ENCODE assay signal across 8 cellular contexts in genomic region chr5:95859327-95860060, GRCh38. TPM values are rescaled to one million over a fixed set of nuclear protein-coding genes. Genes with fewer than 3 reads are reported as not detected.
DNase-seq lines count a peak whose midpoint lies in the region; ATAC-seq and TF ChIP-seq lines count a peak whose summit lies in the region.

No MANE protein-coding gene starts in this region.

- H3K9me3 ChIP-seq in sigmoid colon, result no peaks in the 10 kb centered on the region

- H3K4me1 ChIP-seq in sigmoid colon, result peaks cover 0 to 31% (median 23%) of the 10 kb centered on the region in 4 donors

- H3K4me3 ChIP-seq in fibroblast of mammary gland (ENCODE audit: control insufficient read depth, low read depth, low read length), result peak overlapping the region; percentile 17
- peak overlapping the region in 1 of 4 donors; percentile 33 for H3K4me3 ChIP-seq in sigmoid colon

- 0 out of 3 replicates have a peak, but pooled peaks have one; percentile 0 for ATAC-seq in SK-N-SH treated with all-trans-retinoic acid at 6 μM for 48 hours
- ATAC-seq in HG02759 (IDR thresholded peaks at IDR 0.05; ENCODE audit: unreplicated experiment), result no peak
- ATAC-seq in HG02642 (IDR thresholded peaks at IDR 0.05; ENCODE audit: poor library complexity, unreplicated experiment), result no peak
- ATAC-seq in GM18498 (IDR thresholded peaks at IDR 0.05; ENCODE audit: unreplicated experiment), result no peak

- TF ChIP-seq CTCF in fibroblast of mammary gland (conservative IDR thresholded peaks at IDR 0.05; ENCODE audit: control insufficient read depth, insufficient read depth, low read depth, low read length) (no peak), sigmoid colon (IDR thresholded peaks at IDR 0.05) (no peak)

- H3K27me3 ChIP-seq in sigmoid colon, result no peaks in the 10 kb centered on the region

- DNase-seq in H4 (ENCODE audit: low spot score), result peak; percentile 69
- DNase-seq in fibroblast of mammary gland (ENCODE audit: low read depth), result peak; percentile 30
- no peak for DNase-seq in sigmoid colon
- no peak for DNase-seq in NCI-H1694 (lab: John Stamatoyannopoulos, UW)

- no peak for TF ChIP-seq POLR2A in sigmoid colon (IDR thresholded peaks at IDR 0.05)

- intact Hi-C loops in sigmoid colon (cut with DNase I), result loop anchor here (2.0 to 5.0 kb wide), 2 partner anchors 101 to 743 kb away; partner anchors contain the start of gene ELL2

- 58 to 83% methylated on average over 9 of the region's 9 CpGs for WGBS in sigmoid colon, 2 donors

- TF ChIP-seq EP300 in sigmoid colon (IDR thresholded peaks at IDR 0.05), result no peak

- H3K36me3 ChIP-seq in sigmoid colon, result no peaks in the 10 kb centered on the region

- peak overlapping the region; percentile 72 to 83 (median 80) for H3K27ac ChIP-seq in sigmoid colon

TF ChIP-seq in SK-N-SH treated with all-trans-retinoic acid at 6 μM for 48 hours, 23 proteins besides CTCF, POLR2A, EP300 and RAD21:
- no peak for TF ChIP-seq ISL1 (CRISPR knock-in tag; IDR thresholded peaks at IDR 0.05)
- TF ChIP-seq POU6F1 (CRISPR knock-in tag; IDR thresholded peaks at IDR 0.05; ENCODE audit: borderline replicate concordance, low read depth), result no peak
- TF ChIP-seq ZFP3 (CRISPR knock-in tag; IDR thresholded peaks at IDR 0.05), result no peak
- TF ChIP-seq ZNF565 (CRISPR knock-in tag; conservative IDR thresholded peaks at IDR 0.05; ENCODE audit: low read depth), result no peak
- no peak for TF ChIP-seq CREB5 (CRISPR knock-in tag; IDR thresholded peaks at IDR 0.05; ENCODE audit: low read depth)
- no peak for TF ChIP-seq PPARA (CRISPR knock-in tag; IDR thresholded peaks at IDR 0.05; ENCODE audit: borderline replicate concordance)
- TF ChIP-seq GLIS3 (CRISPR knock-in tag; IDR thresholded peaks at IDR 0.05), result no peak
- TF ChIP-seq ZFP30 (CRISPR knock-in tag; IDR thresholded peaks at IDR 0.05), result no peak
- no peak for TF ChIP-seq TOX (CRISPR knock-in tag; IDR thresholded peaks at IDR 0.05; ENCODE audit: borderline replicate concordance)
- TF ChIP-seq CSDC2 (CRISPR knock-in tag; IDR thresholded peaks at IDR 0.05), result no peak
- no peak for TF ChIP-seq RARB (CRISPR knock-in tag; IDR thresholded peaks at IDR 0.05)
- no peak for TF ChIP-seq ESRRG (CRISPR knock-in tag; IDR thresholded peaks at IDR 0.05)
- no peak for TF ChIP-seq ARNTL (CRISPR knock-in tag; IDR thresholded peaks at IDR 0.05; ENCODE audit: borderline replicate concordance, low read depth)
- TF ChIP-seq OSR1 (CRISPR knock-in tag; IDR thresholded peaks at IDR 0.05), result no peak
- TF ChIP-seq PATZ1 (CRISPR knock-in tag; IDR thresholded peaks at IDR 0.05; ENCODE audit: borderline replicate concordance), result no peak
- TF ChIP-seq SNAI2 (CRISPR knock-in tag; IDR thresholded peaks at IDR 0.05), result no peak

RNA-seq across cellular contexts. Expression of gene GLRX, which starts 37.0 kb away (rescaled TPM):
- 27.0 and 62.0 TPM in 2 replicates for total RNA-seq in H4 (2014; rRNA removed; shearing (Covaris generic))
- total RNA-seq in sigmoid colon, result 10 to 100 TPM; 30.2 to 43.2 (median 42.8) TPM
- polyA plus RNA-seq in sigmoid colon, result 100 to 1,000 TPM; 220 to 409 (median 261) TPM

Comparison
In these comparisons a context has a peak if more than half of its experiments do, and no peak if none do; other contexts are left out.
1. DNase-seq: peak in H4 (single experiment) and fibroblast of mammary gland (single experiment); none in sigmoid colon (single experiment) and NCI-H1694 (single experiment).